Comparison of ENCODE assay signal across 30 cellular contexts in the genomic region with DNA sequence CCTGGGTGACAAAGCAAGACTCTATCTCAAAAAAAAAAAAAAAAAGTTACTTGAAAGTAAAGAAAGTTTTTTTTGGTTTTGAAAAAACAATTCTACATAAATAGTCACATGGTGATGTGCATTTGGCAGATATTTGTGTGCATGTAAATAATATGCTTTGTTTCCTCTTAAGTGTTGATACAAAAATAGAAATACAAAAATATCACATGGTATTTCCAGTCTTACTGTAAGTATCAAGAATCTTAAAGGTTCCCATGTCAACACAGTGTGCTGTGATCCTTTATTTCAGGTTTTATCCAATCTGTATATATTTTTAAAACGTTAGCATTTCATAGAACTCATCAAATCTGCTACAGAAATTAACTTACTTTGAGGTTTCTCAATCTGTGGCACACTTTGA.
"Had no signal": no experiment of that assay in that cellular context is flagged by ENCODE, and none has a peak within 500 bp of the region (broad histone marks: within the 10 kb centered on the region; RNA-seq: fewer than 3 reads in every experiment).

No MANE protein-coding gene starts in this region.

- H3K27ac ChIP-seq: colonic mucosa, epithelial cell of prostate, foreskin keratinocyte, gastroesophageal sphincter, heart left ventricle, hepatocyte, left lung, neutrophil, prostate gland, right atrium auricular region, suprapubic skin, transverse colon, upper lobe of right lung, uterus had no signal

- FAIRE-seq: islet of Langerhans had no signal

- DNase-seq: colonic mucosa; effector CD8-positive, alpha-beta T cell; endodermal cell; foreskin keratinocyte; heart left ventricle; left cardiac atrium; left lung; mesenchymal stem cell; mucosa of descending colon; naive B cell; stimulated activated CD4-positive, alpha-beta T cell treated with anti-CD3 and anti-CD28 coated beads, Interleukin-12 subunit alpha, Interleukin-12 subunit beta, amount 100 ng/mL, for 4 hours; stimulated activated CD4-positive, alpha-beta T cell treated with anti-CD3 and anti-CD28 coated beads, Interleukin-1b, Interleukin-23, amount 100 ng/mL, for 48 hours; stimulated activated CD4-positive, alpha-beta T cell treated with anti-CD3 and anti-CD28 coated beads, Interleukin-4, amount 100 ng/mL, for 1 hour; stimulated activated CD8-positive, alpha-beta memory T cell treated with anti-CD3 and anti-CD28 coated beads, Interleukin-4, amount 100 ng/mL, for 48 hours; stimulated activated naive CD8-positive, alpha-beta T cell treated with anti-CD3 and anti-CD28 coated beads, Interleukin-15, amount 100 ng/mL, for 72 hours; transverse colon; upper lobe of right lung; uterus had no signal

- H3K4me3 ChIP-seq: colonic mucosa, gastroesophageal sphincter, heart left ventricle, hepatocyte, left lung, mucosa of descending colon, prostate gland, right atrium auricular region, smooth muscle cell, suprapubic skin, transverse colon, upper lobe of right lung, uterus had no signal

- H3K4me1 ChIP-seq: colonic mucosa, foreskin keratinocyte, gastroesophageal sphincter, heart left ventricle, left lung, prostate gland, right atrium auricular region, suprapubic skin, transverse colon, upper lobe of right lung, uterus had no signal

- H3K9me3 ChIP-seq: colonic mucosa, gastroesophageal sphincter, heart left ventricle, left lung, mucosa of descending colon, neutrophil, prostate gland, right atrium auricular region, suprapubic skin, transverse colon, upper lobe of right lung, uterus had no signal

- ATAC-seq: esophagus mucosa; foreskin keratinocyte; gastroesophageal sphincter; heart left ventricle; left cardiac atrium; left lung; mucosa of descending colon; natural killer cell treated with Interleukin-12 subunit alpha and Interleukin-12 subunit beta and Interleukin-15 and Interleukin-18, amount 100 ng/mL, for 72 hours; sciatic nerve; upper lobe of right lung had no signal

- H3K36me3 ChIP-seq: colonic mucosa, gastroesophageal sphincter, heart left ventricle, left lung, neutrophil, prostate gland, right atrium auricular region, suprapubic skin, transverse colon, upper lobe of right lung, uterus had no signal

- H3K27me3 ChIP-seq: colonic mucosa, foreskin keratinocyte, gastroesophageal sphincter, heart left ventricle, hepatocyte, left lung, neutrophil, right atrium auricular region, suprapubic skin, transverse colon, upper lobe of right lung, uterus had no signal
